Comparison of ENCODE assay signal across 27 cellular contexts in the genomic region with DNA sequence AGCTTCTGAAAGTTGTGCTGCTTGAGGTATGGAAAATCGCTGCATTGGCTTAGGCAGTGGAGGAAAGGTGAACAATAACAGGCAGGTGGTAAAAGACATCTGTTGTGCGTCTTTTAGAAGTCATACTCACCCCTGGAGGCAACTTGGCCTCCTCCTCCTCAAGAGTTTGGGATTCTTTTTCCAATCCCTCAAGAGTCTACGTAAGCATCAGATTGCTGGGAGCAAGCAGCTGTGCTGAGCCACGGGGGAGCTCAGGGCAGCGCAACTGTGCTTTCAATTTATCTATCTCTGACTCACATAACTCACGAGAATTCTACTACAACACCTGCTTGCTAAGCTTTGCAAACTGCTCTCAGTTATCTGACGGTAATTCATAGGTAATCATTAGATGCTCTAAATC. TPM values are rescaled to one million over a fixed set of nuclear protein-coding genes. Genes with fewer than 3 reads are reported as not detected.
A peak's percentile ranks its signal among the peaks of the same experiment; 100 is the strongest.
DNase-seq lines count a peak whose midpoint lies in the region; ATAC-seq, FAIRE-seq and TF ChIP-seq lines count a peak whose summit lies in the region.
"Had no signal": no experiment of that assay in that cellular context is flagged by ENCODE, and none has a peak within 500 bp of the region (broad histone marks: within the 10 kb centered on the region; RNA-seq: fewer than 3 reads in every experiment).

No MANE protein-coding gene starts in this region.

- intact Hi-C loops in HepG2 (cut with micrococcal nuclease; ENCODE audit: unreplicated experiment) (no loop called here), right lobe of liver (cut with DNase I) (loop anchor here in 1 of 2 donors (10.0 kb wide), 1 partner anchor 519 kb away; no protein-coding TSS in a partner anchor), Calu3 (cut with micrococcal nuclease; ENCODE audit: unreplicated experiment) (loop anchor here (10.0 kb wide), 1 partner anchor 139 kb away; no protein-coding TSS in a partner anchor), ovary (cut with DNase I) (no loop called here)

- CTCF ChIA-PET in HepG2 (lab: Yijun Ruan, JAX; ENCODE audit: low intra/inter-chr PET ratio, low total read pairs) (no interaction called here), Calu3 (lab: Charles Lee) (no interaction called here)

- H3K9me3 ChIP-seq in HepG2 (ENCODE audit: low read length) (no peaks in the 10 kb centered on the region), right lobe of liver (no peaks in the 10 kb centered on the region), ovary (no peaks in the 10 kb centered on the region)
- H3K9me3 ChIP-seq: A549, Caco-2, SJSA1 had no signal

- H3K27ac ChIP-seq in HepG2 (ENCODE audit: extremely low read length, insufficient read depth, low read length) = no peak overlapping the region
- H3K27ac ChIP-seq in right lobe of liver = no peak overlapping the region
- no peak overlapping the region for H3K27ac ChIP-seq in ovary
- H3K27ac ChIP-seq: A549, GM23248, SJSA1 had no signal

- TF ChIP-seq CTCF in HepG2 (CRISPR knock-in tag; IDR thresholded peaks at IDR 0.05) (no peak), right lobe of liver (IDR thresholded peaks at IDR 0.05) (no peak), Calu3 (IDR thresholded peaks at IDR 0.05; ENCODE audit: unreplicated experiment) (no peak), ovary (IDR thresholded peaks at IDR 0.05) (no peak)

- DNase-seq in HepG2 (ENCODE audit: low spot score) (no peak), right lobe of liver (no peak), NCI-H524 (lab: John Stamatoyannopoulos, UW) (peak; percentile 52 to 89), myocyte (ENCODE audit: low read depth) (peak; percentile 60), Calu3 (no peak), ovary (no peak)
- no peak for DNase-seq in stimulated activated CD4-positive, alpha-beta T cell treated with anti-CD3 and anti-CD28 coated beads, Interleukin-4, amount 100 ng/mL, for 1 hour
- DNase-seq: C1 segment of cervical spinal cord; Caco-2; CD4-positive, alpha-beta memory T cell; DMS153; DND-41; GM23248; H7; Karpas-422; NCI-H1092 treated with DMSO at 0.1 percent for 48 hours; NCI-H1436; NCI-H187; NCI-H2081 treated with DMSO at 0.1 percent for 48 hours; NCI-H226; NCI-H526; T-helper 2 cell had no signal

- no peak overlapping the region for H3K9ac ChIP-seq in HepG2 (ENCODE audit: insufficient read depth, low read depth, low read length)
- H3K9ac ChIP-seq: GM23248 had no signal

- WGBS in HepG2 (ENCODE audit: low lambda C conversion rate) = 1% methylated on average over 7 of the region's 7 CpGs
- 53% methylated on average over 6 of the region's 7 CpGs for WGBS in right lobe of liver (ENCODE audit: insufficient coverage, low coverage, low lambda C conversion rate, missing lambda C conversion rate)
- WGBS in ovary, 3 donors = 33 to 44% (median 33%) methylated on average over 7 of the region's 7 CpGs

- H3K36me3 ChIP-seq in HepG2 (replicated peaks in 1 of 2; ENCODE audit: control insufficient read depth in 1 of 2, insufficient read depth in 2 of 2, low read length in 2 of 2) (no peaks in the 10 kb centered on the region), right lobe of liver (no peaks in the 10 kb centered on the region), ovary (no peaks in the 10 kb centered on the region)
- H3K36me3 ChIP-seq: SJSA1 had no signal

- FAIRE-seq in HepG2 (lab: Jason Lieb, UNC) = no peak
- FAIRE-seq: RCC 7860 had no signal

- TF ChIP-seq POLR2A in HepG2 (IDR thresholded peaks at IDR 0.05; ENCODE audit: insufficient read depth in 1 of 2, low read depth in 2 of 2, low read length in 2 of 2) = no peak
- no peak for TF ChIP-seq POLR2A in right lobe of liver (IDR thresholded peaks at IDR 0.05)
- no peak for TF ChIP-seq POLR2A in ovary (IDR thresholded peaks at IDR 0.05)

- no peak overlapping the region for H3K4me3 ChIP-seq in HepG2 (replicated peaks in 1 of 3; ENCODE audit: insufficient read depth in 1 of 3, low read depth in 2 of 3, low read length in 3 of 3)
- no peak overlapping the region for H3K4me3 ChIP-seq in right lobe of liver
- no peak overlapping the region for H3K4me3 ChIP-seq in ovary
- H3K4me3 ChIP-seq: A549, GM23248, SJSA1 had no signal

- H2AFZ ChIP-seq in HepG2 (ENCODE audit: low read length) = no peak overlapping the region
- H2AFZ ChIP-seq: GM23248 had no signal

- H3K4me1 Mint-ChIP-seq in Calu3 (ENCODE audit: low read depth, unreplicated experiment) = no peaks in the 10 kb centered on the region
- H3K4me1 Mint-ChIP-seq: CD4-positive, alpha-beta memory T cell had no signal

- TF ChIP-seq EP300 in HepG2 (IDR thresholded peaks at IDR 0.05; ENCODE audit: low read depth in 2 of 2, low read length in 2 of 2) = no peak
- TF ChIP-seq EP300 in HepG2 (CRISPR knock-in tag; IDR thresholded peaks at IDR 0.05; ENCODE audit: borderline replicate concordance) = no peak
- no peak for TF ChIP-seq EP300 in ovary (IDR thresholded peaks at IDR 0.05)

- POLR2A ChIA-PET in HepG2 (lab: Yijun Ruan, JAX) = no interaction called here

- 0 out of 2 replicates have a peak overlapping the region, but pooled peaks have one; percentile 1 for H3K4me2 ChIP-seq in HepG2 (ENCODE audit: low read depth, low read length)
- H3K4me2 ChIP-seq: A549 had no signal

- no peaks in the 10 kb centered on the region for H3K36me3 Mint-ChIP-seq in Calu3 (ENCODE audit: insufficient read depth, unreplicated experiment)
- H3K36me3 Mint-ChIP-seq: CD4-positive, alpha-beta memory T cell had no signal

- H3K4me1 ChIP-seq in HepG2 (ENCODE audit: insufficient read depth, low read length) = peaks cover 8% of the 10 kb centered on the region; the same call in 1 of the 2 replicates
- H3K4me1 ChIP-seq in right lobe of liver = no peaks in the 10 kb centered on the region
- H3K4me1 ChIP-seq in ovary (ENCODE audit: insufficient read depth) = no peaks in the 10 kb centered on the region
- H3K4me1 ChIP-seq: A549, Caco-2, SJSA1 had no signal

- H3K79me2 ChIP-seq in HepG2 (ENCODE audit: insufficient read depth, low read length) = no peaks in the 10 kb centered on the region

- peaks cover 69% of the 10 kb centered on the region for H3K27me3 Mint-ChIP-seq in Calu3 (ENCODE audit: unreplicated experiment)

- no peak overlapping the region for H3K4me3 Mint-ChIP-seq in Calu3 (ENCODE audit: low read depth, unreplicated experiment)
- H3K4me3 Mint-ChIP-seq: CD4-positive, alpha-beta memory T cell had no signal

- BruUV-seq in HepG2 (replicated peaks; lab: Mats Ljungman, UMichigan) (no TSS peak), Calu3 (replicated peaks; lab: Mats Ljungman, UMichigan) (no TSS peak)

- H4K20me1 ChIP-seq in HepG2 (ENCODE audit: insufficient read depth, low read length) = no peaks in the 10 kb centered on the region

- TF ChIP-seq RAD21 in HepG2 (CRISPR knock-in tag; IDR thresholded peaks at IDR 0.05) = no peak

- H3K27me3 ChIP-seq in HepG2 (ENCODE audit: control insufficient read depth in 1 of 2, insufficient read depth in 2 of 2, low read length in 2 of 2) (peaks cover 0 to 7% of the 10 kb centered on the region in 2 experiments; a peak in 1 of 5 replicates), right lobe of liver (peaks cover 0 to 5% of the 10 kb centered on the region in 2 donors), ovary (no peaks in the 10 kb centered on the region)
- H3K27me3 ChIP-seq: SJSA1 had no signal

- in situ Hi-C loops in HepG2 (cut with HindIII; ENCODE audit: extremely low pct_ligation_motif_present, low pct_unique_long_range_greater_than_20kb) = loop anchor here (10.0 kb wide), 1 partner anchor 519 kb away; no protein-coding TSS in a partner anchor

- ATAC-seq in HepG2 (no peak), right lobe of liver (no peak)
- ATAC-seq: A549 had no signal

- no peaks in the 10 kb centered on the region for H3K9me3 Mint-ChIP-seq in Calu3 (ENCODE audit: low read depth, unreplicated experiment)
- H3K9me3 Mint-ChIP-seq: CD4-positive, alpha-beta memory T cell had no signal

- no peak overlapping the region for H3K27ac Mint-ChIP-seq in Calu3 (ENCODE audit: unreplicated experiment)
- H3K27ac Mint-ChIP-seq: CD4-positive, alpha-beta memory T cell had no signal

RNA-seq across cellular contexts. Expression of a gene that starts 6.4 kb away (rescaled TPM):
- total RNA-seq in HepG2 (2016; rRNA removed; fragmentation: Illumina TruSeq; extraction: Trizol) = 24.4 and 29.2 TPM in 2 replicates
- total RNA-seq in HepG2 (2016; cell fraction: cytosol; rRNA removed; fragmentation: Illumina TruSeq; extraction: Trizol; ENCODE audit: low read depth) = 8.9 and 11.0 TPM in 2 replicates
- 25.1 and 29.9 TPM in 2 replicates for total RNA-seq in HepG2 (2016; cell fraction: insoluble cytoplasmic fraction; rRNA removed; fragmentation: Illumina TruSeq; extraction: Trizol)
- 18.7 and 21.2 TPM in 2 replicates for total RNA-seq in HepG2 (2016; cell fraction: membrane; rRNA removed; fragmentation: Illumina TruSeq; extraction: Trizol)
- total RNA-seq in HepG2 (2016; cell fraction: nucleus; rRNA removed; fragmentation: Illumina TruSeq; extraction: Trizol) = 12.9 and 13.3 TPM in 2 replicates
- 10.6 and 13.9 TPM in 2 replicates for polyA plus RNA-seq in HepG2 (2011; rRNA removed)
- 7.2 and 10.2 TPM in 2 replicates for polyA plus RNA-seq in HepG2 (2011; cell fraction: cytosol; rRNA removed)
- 3.9 and 8.1 TPM in 2 replicates for polyA plus RNA-seq in HepG2 (2011; cell fraction: nucleus; rRNA removed)
- polyA plus RNA-seq in HepG2 (2012) = 15.9 and 16.5 TPM in 2 replicates
- polyA plus RNA-seq in HepG2 (2016; cell fraction: cytosol; fragmentation: Illumina TruSeq; extraction: Trizol; ENCODE audit: low read depth) = 7.8 and 8.6 TPM in 2 replicates
- 23.3 and 24.2 TPM in 2 replicates for polyA plus RNA-seq in HepG2 (2016; cell fraction: insoluble cytoplasmic fraction; fragmentation: Illumina TruSeq; extraction: Trizol; ENCODE audit: low read depth)
- 13.8 and 15.0 TPM in 2 replicates for polyA plus RNA-seq in HepG2 (2016; cell fraction: membrane; fragmentation: Illumina TruSeq; extraction: Trizol; ENCODE audit: low read depth)
- 19.1 and 21.0 TPM in 2 replicates for polyA plus RNA-seq in HepG2 (2016; cell fraction: nucleus; fragmentation: Illumina TruSeq; extraction: Trizol; ENCODE audit: insufficient read depth, low read depth)
- polyA minus RNA-seq in HepG2 (2011; rRNA and poly(A)+ RNA removed; ENCODE audit: low replicate concordance) = 3.4 and 7.1 TPM in 2 replicates
- 4.0 and 4.5 TPM in 2 replicates for polyA minus RNA-seq in HepG2 (2011; cell fraction: cytosol; rRNA and poly(A)+ RNA removed)
- polyA minus RNA-seq in HepG2 (2011; cell fraction: nucleus; rRNA and poly(A)+ RNA removed) = 9.0 and 9.9 TPM in 2 replicates
- total RNA-seq in right lobe of liver = 1 to 10 TPM; 4.7 to 8.9 (median 6.4) TPM
- 18.7 and 21.8 TPM in 2 replicates for total RNA-seq in myocyte
- polyA plus RNA-seq in myocyte (2012) = 20.8 TPM
- 31.3 and 33.1 TPM in 2 replicates for total RNA-seq in Calu3 (2022)
- total RNA-seq in ovary = 10 to 100 TPM; 12.8 to 20.6 (median 17.0) TPM
- 10 to 100 TPM; 24.4 to 50.2 TPM for polyA plus RNA-seq in ovary

RNA-seq across cellular contexts. Expression of a gene that starts 9.9 kb away (rescaled TPM):
- total RNA-seq in HepG2 (2016; rRNA removed; fragmentation: Illumina TruSeq; extraction: Trizol) = 2.2 and 2.6 TPM in 2 replicates
- 0.53 and 0.81 TPM in 2 replicates for total RNA-seq in HepG2 (2016; cell fraction: cytosol; rRNA removed; fragmentation: Illumina TruSeq; extraction: Trizol; ENCODE audit: low read depth)
- total RNA-seq in HepG2 (2016; cell fraction: insoluble cytoplasmic fraction; rRNA removed; fragmentation: Illumina TruSeq; extraction: Trizol) = 3.2 TPM in 2 replicates
- total RNA-seq in HepG2 (2016; cell fraction: membrane; rRNA removed; fragmentation: Illumina TruSeq; extraction: Trizol) = 2.9 TPM in 2 replicates
- total RNA-seq in HepG2 (2016; cell fraction: nucleus; rRNA removed; fragmentation: Illumina TruSeq; extraction: Trizol) = 1.9 and 2.0 TPM in 2 replicates
- 3.5 and 5.5 TPM in 2 replicates for polyA plus RNA-seq in HepG2 (2011; rRNA removed)
- 2.9 and 4.6 TPM in 2 replicates for polyA plus RNA-seq in HepG2 (2011; cell fraction: cytosol; rRNA removed)
- 2.1 and 2.5 TPM in 2 replicates for polyA plus RNA-seq in HepG2 (2011; cell fraction: nucleus; rRNA removed)
- polyA plus RNA-seq in HepG2 (2012) = 1.3 and 1.5 TPM in 2 replicates
- 0.10 and 0.35 TPM in 2 replicates for polyA plus RNA-seq in HepG2 (2016; cell fraction: cytosol; fragmentation: Illumina TruSeq; extraction: Trizol; ENCODE audit: low read depth)
- polyA plus RNA-seq in HepG2 (2016; cell fraction: insoluble cytoplasmic fraction; fragmentation: Illumina TruSeq; extraction: Trizol; ENCODE audit: low read depth) = 1.0 and 1.8 TPM in 2 replicates
- polyA plus RNA-seq in HepG2 (2016; cell fraction: membrane; fragmentation: Illumina TruSeq; extraction: Trizol; ENCODE audit: low read depth) = 0.79 and 1.1 TPM in 2 replicates
- 0.67 and 2.6 TPM in 2 replicates for polyA plus RNA-seq in HepG2 (2016; cell fraction: nucleus; fragmentation: Illumina TruSeq; extraction: Trizol; ENCODE audit: insufficient read depth, low read depth)
- polyA minus RNA-seq in HepG2 (2011; rRNA and poly(A)+ RNA removed; ENCODE audit: low replicate concordance) = 39.7 TPM in 1 of 2 replicates, not detected in the other
- 2.1 and 5.5 TPM in 2 replicates for polyA minus RNA-seq in HepG2 (2011; cell fraction: cytosol; rRNA and poly(A)+ RNA removed)
- 3.0 and 3.6 TPM in 2 replicates for polyA minus RNA-seq in HepG2 (2011; cell fraction: nucleus; rRNA and poly(A)+ RNA removed)
- not detected for total RNA-seq in right lobe of liver
- total RNA-seq in myocyte = not detected in 2 replicates
- not detected for polyA plus RNA-seq in myocyte (2012)
- not detected in 2 replicates for total RNA-seq in Calu3 (2022)
- not detected for total RNA-seq in ovary
- polyA plus RNA-seq in ovary = not detected
- total RNA-seq: CD4-positive, alpha-beta memory T cell; GM23248; H7; HT-29; M059J; SJSA1 had no signal
- polyA plus RNA-seq: A549; CD4-positive, alpha-beta memory T cell; GM23248 had no signal

RNA-seq across cellular contexts. Expression of a gene that starts 55.6 kb away (rescaled TPM):
- total RNA-seq in HepG2 (2016; rRNA removed; fragmentation: Illumina TruSeq; extraction: Trizol) = 7.4 and 14.0 TPM in 2 replicates
- total RNA-seq in HepG2 (2016; cell fraction: cytosol; rRNA removed; fragmentation: Illumina TruSeq; extraction: Trizol; ENCODE audit: low read depth) = 5.8 and 6.3 TPM in 2 replicates
- total RNA-seq in HepG2 (2016; cell fraction: insoluble cytoplasmic fraction; rRNA removed; fragmentation: Illumina TruSeq; extraction: Trizol) = 9.0 and 14.3 TPM in 2 replicates
- 7.6 and 7.8 TPM in 2 replicates for total RNA-seq in HepG2 (2016; cell fraction: membrane; rRNA removed; fragmentation: Illumina TruSeq; extraction: Trizol)
- 18.4 and 23.6 TPM in 2 replicates for total RNA-seq in HepG2 (2016; cell fraction: nucleus; rRNA removed; fragmentation: Illumina TruSeq; extraction: Trizol)
- 12.8 and 15.6 TPM in 2 replicates for polyA plus RNA-seq in HepG2 (2011; rRNA removed)
- polyA plus RNA-seq in HepG2 (2011; cell fraction: cytosol; rRNA removed) = 3.6 and 6.8 TPM in 2 replicates
- polyA plus RNA-seq in HepG2 (2011; cell fraction: nucleus; rRNA removed) = 28.0 and 36.8 TPM in 2 replicates
- polyA plus RNA-seq in HepG2 (2012) = 11.2 and 13.6 TPM in 2 replicates
- 4.2 and 5.2 TPM in 2 replicates for polyA plus RNA-seq in HepG2 (2016; cell fraction: cytosol; fragmentation: Illumina TruSeq; extraction: Trizol; ENCODE audit: low read depth)
- 7.6 and 8.0 TPM in 2 replicates for polyA plus RNA-seq in HepG2 (2016; cell fraction: insoluble cytoplasmic fraction; fragmentation: Illumina TruSeq; extraction: Trizol; ENCODE audit: low read depth)
- polyA plus RNA-seq in HepG2 (2016; cell fraction: membrane; fragmentation: Illumina TruSeq; extraction: Trizol; ENCODE audit: low read depth) = 5.2 and 6.7 TPM in 2 replicates
- polyA plus RNA-seq in HepG2 (2016; cell fraction: nucleus; fragmentation: Illumina TruSeq; extraction: Trizol; ENCODE audit: insufficient read depth, low read depth) = 32.4 and 37.7 TPM in 2 replicates
- 6.7 and 13.0 TPM in 2 replicates for polyA minus RNA-seq in HepG2 (2011; rRNA and poly(A)+ RNA removed; ENCODE audit: low replicate concordance)
- 3.8 and 6.4 TPM in 2 replicates for polyA minus RNA-seq in HepG2 (2011; cell fraction: cytosol; rRNA and poly(A)+ RNA removed)
- polyA minus RNA-seq in HepG2 (2011; cell fraction: nucleus; rRNA and poly(A)+ RNA removed) = 27.6 and 28.6 TPM in 2 replicates
- 1 to 10 TPM; 3.1 to 9.9 (median 3.7) TPM for total RNA-seq in right lobe of liver
- total RNA-seq in myocyte = 12.8 and 24.0 TPM in 2 replicates
- polyA plus RNA-seq in myocyte (2012) = 14.1 TPM
- 12.1 and 15.4 TPM in 2 replicates for total RNA-seq in Calu3 (2022)
- 10 to 100 TPM in 3 of 7 donors, 1 to 10 TPM in 4; 6.8 to 15.1 (median 10.0) TPM for total RNA-seq in ovary
- polyA plus RNA-seq in ovary = 10 to 100 TPM; 12.4 to 16.3 TPM

Comparison
In these comparisons a context has a peak if more than half of its experiments do, and no peak if none do; other contexts are left out.
1. DNase-seq: peak in NCI-H524 (2 of 2) and myocyte (single experiment); none in HepG2 (single experiment), right lobe of liver (0 of 3), stimulated activated CD4-positive, alpha-beta T cell treated with anti-CD3 and anti-CD28 coated beads, Interleukin-4, amount 100 ng/mL, for 1 hour (single experiment), Calu3 (single experiment) and ovary (0 of 5).